In the genomic region with DNA sequence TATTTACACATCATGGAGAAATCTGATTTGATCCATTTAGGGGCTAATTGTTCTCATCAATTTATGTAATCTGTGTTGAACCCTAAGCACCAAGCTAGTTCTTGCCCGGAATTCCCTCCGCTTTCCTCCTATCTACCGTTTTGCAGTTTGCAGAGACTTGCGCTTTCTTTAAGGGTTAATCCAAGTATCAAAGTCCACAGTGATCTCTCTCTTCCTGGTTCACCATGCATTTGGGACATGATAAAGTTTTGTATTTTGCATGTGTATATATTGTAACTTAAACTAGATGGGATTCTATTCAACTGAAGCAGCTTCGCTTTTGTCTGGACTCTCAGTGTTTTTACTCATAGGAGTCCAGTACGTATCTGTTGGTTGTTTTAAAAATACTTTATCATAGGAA, we compare ENCODE assay signal across 19 cellular contexts.
"Had no signal": no experiment of that assay in that cellular context is flagged by ENCODE, and none has a peak within 500 bp of the region (broad histone marks: within the 10 kb centered on the region; RNA-seq: fewer than 3 reads in every experiment).

No MANE protein-coding gene starts in this region.

- H3K9ac ChIP-seq: neural progenitor cell, parathyroid adenoma had no signal

- H3K79me2 ChIP-seq: parathyroid adenoma had no signal

- ATAC-seq: left lobe of liver; naive thymus-derived CD4-positive, alpha-beta T cell; sciatic nerve; stimulated activated effector memory CD8-positive, alpha-beta T cell treated with anti-CD3 and anti-CD28 coated beads, Interleukin-12 subunit alpha, Interleukin-12 subunit beta, amount 100 ng/mL, for 72 hours; upper lobe of right lung had no signal

- H2AFZ ChIP-seq: neural progenitor cell, parathyroid adenoma had no signal

- DNase-seq: cortex of kidney; effector CD4-positive, alpha-beta T cell; naive thymus-derived CD4-positive, alpha-beta T cell; stimulated activated CD4-positive, alpha-beta T cell treated with anti-CD3 and anti-CD28 coated beads, Interleukin-2, amount 100 ng/mL, for 24 hours; stimulated activated CD4-positive, alpha-beta T cell treated with anti-CD3 and anti-CD28 coated beads, Interleukin-4, amount 100 ng/mL, for 24 hours; stimulated activated naive CD4-positive, alpha-beta T cell treated with Interleukin-2 at 50 U/mL for 16 hours; substantia nigra; testis; upper lobe of right lung; uterus had no signal

- H3K27ac ChIP-seq: neural progenitor cell, parathyroid adenoma, testis, tibial nerve, upper lobe of right lung, uterus had no signal

- H3K4me1 ChIP-seq: neural progenitor cell, parathyroid adenoma, testis, tibial nerve, upper lobe of right lung, uterus had no signal

- FAIRE-seq: frontal cortex, keratinocyte had no signal

- H3K9me3 ChIP-seq: testis, upper lobe of right lung, uterus had no signal

- H3K4me2 ChIP-seq: neural progenitor cell had no signal

- H3K4me3 ChIP-seq: lung, neural progenitor cell, testis, tibial nerve, upper lobe of right lung, uterus had no signal

- H3K27me3 ChIP-seq: neural progenitor cell, testis, tibial nerve, upper lobe of right lung, uterus had no signal

- H3K36me3 ChIP-seq: neural progenitor cell, tibial nerve, upper lobe of right lung, uterus had no signal
